ENCODE assay signal across 11 cellular contexts in genomic region chr6:10316327-10316726, GRCh38.
DNase-seq lines count a peak whose midpoint lies in the region; ATAC-seq and TF ChIP-seq lines count a peak whose summit lies in the region.
"Had no signal": no experiment of that assay in that cellular context is flagged by ENCODE, and none has a peak within 500 bp of the region (broad histone marks: within the 10 kb centered on the region; RNA-seq: fewer than 3 reads in every experiment).

No MANE protein-coding gene starts in this region.

- H3K27ac Mint-ChIP-seq in osteocyte (ENCODE audit: unreplicated experiment) = peak overlapping the region; percentile 86
- H3K27ac Mint-ChIP-seq in activated CD8-positive, alpha-beta T cell treated with anti-CD3 and anti-CD28 coated beads for 36 hours = no peak overlapping the region
- no peak overlapping the region for H3K27ac Mint-ChIP-seq in CD4-positive, alpha-beta memory T cell

- H3K36me3 Mint-ChIP-seq in osteocyte (ENCODE audit: unreplicated experiment) = no peaks in the 10 kb centered on the region
- H3K36me3 Mint-ChIP-seq in activated CD8-positive, alpha-beta T cell treated with anti-CD3 and anti-CD28 coated beads for 36 hours (ENCODE audit: low read depth) = no peaks in the 10 kb centered on the region
- no peaks in the 10 kb centered on the region for H3K36me3 Mint-ChIP-seq in CD4-positive, alpha-beta memory T cell

- CTCF ChIA-PET in activated CD8-positive, alpha-beta T cell treated with anti-CD3 and anti-CD28 coated beads for 36 hours (lab: Charles Lee) = no interaction called here
- CTCF ChIA-PET in CD4-positive, alpha-beta memory T cell (lab: Charles Lee; ENCODE audit: partially characterized antibody) = interaction anchor here (0.8 kb wide), 1 partner anchor 13 kb away, joined by 3 read pairs; no protein-coding TSS in a partner anchor

- H3K27me3 Mint-ChIP-seq in osteocyte (ENCODE audit: unreplicated experiment) = no peaks in the 10 kb centered on the region
- no peaks in the 10 kb centered on the region for H3K27me3 Mint-ChIP-seq in activated CD8-positive, alpha-beta T cell treated with anti-CD3 and anti-CD28 coated beads for 36 hours
- H3K27me3 Mint-ChIP-seq in CD4-positive, alpha-beta memory T cell = peaks cover 0 to 1% of the 10 kb centered on the region in 2 donors

- H3K4me1 Mint-ChIP-seq in osteocyte (ENCODE audit: unreplicated experiment) = peaks cover 16% of the 10 kb centered on the region
- no peaks in the 10 kb centered on the region for H3K4me1 Mint-ChIP-seq in activated CD8-positive, alpha-beta T cell treated with anti-CD3 and anti-CD28 coated beads for 36 hours (ENCODE audit: low read depth)
- H3K4me1 Mint-ChIP-seq in CD4-positive, alpha-beta memory T cell = no peaks in the 10 kb centered on the region

- H3K9me3 Mint-ChIP-seq in osteocyte (ENCODE audit: unreplicated experiment) = peaks cover 4% of the 10 kb centered on the region
- H3K9me3 Mint-ChIP-seq in activated CD8-positive, alpha-beta T cell treated with anti-CD3 and anti-CD28 coated beads for 36 hours = peaks cover 8% of the 10 kb centered on the region
- peaks cover 0 to 7% (median 3%) of the 10 kb centered on the region in 8 donors for H3K9me3 Mint-ChIP-seq in CD4-positive, alpha-beta memory T cell

- intact Hi-C loops in activated CD8-positive, alpha-beta T cell treated with anti-CD3 and anti-CD28 coated beads for 36 hours (cut with micrococcal nuclease) = no loop called here
- intact Hi-C loops in CD4-positive, alpha-beta memory T cell (cut with micrococcal nuclease) = no loop called here

- H3K4me3 ChIP-seq in CD4-positive, alpha-beta memory T cell (ENCODE audit: low read length in 2 of 2) = no peak overlapping the region
- H3K4me3 ChIP-seq: gastrocnemius medialis had no signal

- H3K36me3 ChIP-seq in CD4-positive, alpha-beta memory T cell (ENCODE audit: insufficient read depth, low read length) = no peaks in the 10 kb centered on the region
- H3K36me3 ChIP-seq: gastrocnemius medialis had no signal

- no peaks in the 10 kb centered on the region for H3K27me3 ChIP-seq in CD4-positive, alpha-beta memory T cell (ENCODE audit: insufficient read depth, low read length)

- peak overlapping the region; percentile 45 for H3K27ac ChIP-seq in epithelial cell of prostate
- no peak overlapping the region for H3K27ac ChIP-seq in CD4-positive, alpha-beta memory T cell (ENCODE audit: low read depth, low read length)
- H3K27ac ChIP-seq: gastrocnemius medialis, HL-60 had no signal

- peak overlapping the region; percentile 57 for H3K4me3 Mint-ChIP-seq in osteocyte (ENCODE audit: unreplicated experiment)
- no peak overlapping the region for H3K4me3 Mint-ChIP-seq in activated CD8-positive, alpha-beta T cell treated with anti-CD3 and anti-CD28 coated beads for 36 hours
- no peak overlapping the region for H3K4me3 Mint-ChIP-seq in CD4-positive, alpha-beta memory T cell

- ATAC-seq in HG03135 (IDR thresholded peaks at IDR 0.05; ENCODE audit: unreplicated experiment) = no peak
- ATAC-seq in activated CD8-positive, alpha-beta T cell treated with anti-CD3 and anti-CD28 coated beads for 36 hours = no peak
- no peak for ATAC-seq in GM21515 (IDR thresholded peaks at IDR 0.05; ENCODE audit: unreplicated experiment)
- ATAC-seq: gastrocnemius medialis had no signal

- H3K9me3 ChIP-seq in CD4-positive, alpha-beta memory T cell (ENCODE audit: control insufficient read depth in 1 of 2, low read length in 2 of 2) = no peaks in the 10 kb centered on the region
- H3K9me3 ChIP-seq: gastrocnemius medialis had no signal

- POLR2A ChIA-PET in activated CD8-positive, alpha-beta T cell treated with anti-CD3 and anti-CD28 coated beads for 36 hours (lab: Charles Lee) = no interaction called here
- POLR2A ChIA-PET in CD4-positive, alpha-beta memory T cell (lab: Charles Lee; ENCODE audit: partially characterized antibody) = no interaction called here

- peak; percentile 97 for DNase-seq in EL
- DNase-seq in RPMI8226 = peak; percentile 38
- peak; percentile 79 for DNase-seq in epithelial cell of prostate (ENCODE audit: low read depth, low spot score)
- DNase-seq in osteocyte (ENCODE audit: extremely low spot score, unreplicated experiment) = peak; percentile 88
- no peak for DNase-seq in activated CD8-positive, alpha-beta T cell treated with anti-CD3 and anti-CD28 coated beads for 36 hours
- DNase-seq in CD4-positive, alpha-beta memory T cell = no peak
- DNase-seq: activated T-cell treated with anti-CD3 and anti-CD28 coated beads, Interleukin-2, amount 50 U/mL, for 1 hour; gastrocnemius medialis had no signal

- no peaks in the 10 kb centered on the region for H3K4me1 ChIP-seq in CD4-positive, alpha-beta memory T cell (ENCODE audit: insufficient read depth, low read length)
- H3K4me1 ChIP-seq: gastrocnemius medialis had no signal

- no peak for TF ChIP-seq CTCF in osteocyte (IDR thresholded peaks at IDR 0.05)
- TF ChIP-seq CTCF in activated CD8-positive, alpha-beta T cell treated with anti-CD3 and anti-CD28 coated beads for 36 hours (IDR thresholded peaks at IDR 0.05) = no peak

Comparison
In these comparisons a context has a peak if more than half of its experiments do, and no peak if none do; other contexts are left out.
1. DNase-seq: peak in EL (single experiment), RPMI8226 (single experiment), epithelial cell of prostate (single experiment) and osteocyte (single experiment); none in activated CD8-positive, alpha-beta T cell treated with anti-CD3 and anti-CD28 coated beads for 36 hours (single experiment) and CD4-positive, alpha-beta memory T cell (0 of 5).